8 cellular contexts compared by ENCODE assay signal in genomic region chr5:75511435-75512382, GRCh38. TPM values are rescaled to one million over a fixed set of nuclear protein-coding genes. Genes with fewer than 3 reads are reported as not detected.
DNase-seq lines count a peak whose midpoint lies in the region; ATAC-seq and TF ChIP-seq lines count a peak whose summit lies in the region.

CERT1 (minus strand) TSS chr5:75511629; CDS start chr5:75511207, 422 bp downstream.
POLK (plus strand) TSS chr5:75511891.

- DNase-seq in EH (ENCODE audit: low read depth) (peak; percentile 99), H4 (ENCODE audit: low spot score) (peak; percentile 97), LoVo (ENCODE audit: low spot score) (peak; percentile 99), RWPE2 (ENCODE audit: low spot score) (peak; percentile 100), fibroblast of mammary gland (ENCODE audit: low read depth) (peak; percentile 97), natural killer cell (peak; percentile 80)
- peak; percentile 95 for DNase-seq in activated T-helper 2 cell treated with anti-CD3 and anti-CD28 coated beads, Interferon-gamma antibody, Interleukin-2, Interleukin-4, amounts not matched to agents 10 μg/mL and 5 μg/mL and 100 μg/mL, durations not matched to agents 14 hours and 24 hours and 36 hours (ENCODE audit: low spot score)
- peak; percentile 97 for DNase-seq in stimulated activated naive CD4-positive, alpha-beta T cell treated with Interleukin-2 at 50 U/mL for 16 hours (lab: John Stamatoyannopoulos, UW)

- H3K27me3 ChIP-seq in RWPE2 (ENCODE audit: insufficient read depth, poor library complexity, severe bottlenecking), result no peaks in the 10 kb centered on the region

- ATAC-seq in RWPE2 (ENCODE audit: low read depth), result peak; percentile 95
- ATAC-seq in natural killer cell, result peak; percentile 86 to 94 (median 87)

- peaks cover 40% of the 10 kb centered on the region for H3K36me3 Mint-ChIP-seq in activated T-helper 2 cell treated with anti-CD3 and anti-CD28 coated beads, Interferon-gamma antibody, Interleukin-2, Interleukin-4, amounts not matched to agents 10 μg/mL and 5 μg/mL and 100 μg/mL, durations not matched to agents 14 hours and 24 hours and 36 hours (ENCODE audit: low read depth)
- H3K36me3 Mint-ChIP-seq in natural killer cell, result no peaks in the 10 kb centered on the region

- TF ChIP-seq CTCF in RWPE2 (IDR thresholded peaks at IDR 0.05; ENCODE audit: poor library complexity, severe bottlenecking) (no peak), fibroblast of mammary gland (conservative IDR thresholded peaks at IDR 0.05; ENCODE audit: control insufficient read depth, insufficient read depth, low read depth, low read length) (no peak), natural killer cell (IDR thresholded peaks at IDR 0.05) (no peak)

- H3K9me3 Mint-ChIP-seq in activated T-helper 2 cell treated with anti-CD3 and anti-CD28 coated beads, Interferon-gamma antibody, Interleukin-2, Interleukin-4, amounts not matched to agents 10 μg/mL and 5 μg/mL and 100 μg/mL, durations not matched to agents 14 hours and 24 hours and 36 hours, result peaks cover 5% of the 10 kb centered on the region
- H3K9me3 Mint-ChIP-seq in natural killer cell, result no peaks in the 10 kb centered on the region

- intact Hi-C loops in activated T-helper 2 cell treated with anti-CD3 and anti-CD28 coated beads, Interferon-gamma antibody, Interleukin-2, Interleukin-4, amounts not matched to agents 10 μg/mL and 5 μg/mL and 100 μg/mL, durations not matched to agents 14 hours and 24 hours and 36 hours (cut with micrococcal nuclease), result loop anchor here (1.0 to 10.0 kb wide), 7 partner anchors 56 to 747 kb away; partner anchors contain the start of genes ANKRD31, GCNT4, GFM2 and NSA2
- intact Hi-C loops in natural killer cell (cut with micrococcal nuclease), result loop anchor here (1.0 to 10.0 kb wide), 4 partner anchors 163 to 1947 kb away; partner anchors contain the start of genes ANKRA2, HMGCR, POC5 and UTP15

- peak within 1 kb of the TSS; percentile 90 for H3K27ac Mint-ChIP-seq in activated T-helper 2 cell treated with anti-CD3 and anti-CD28 coated beads, Interferon-gamma antibody, Interleukin-2, Interleukin-4, amounts not matched to agents 10 μg/mL and 5 μg/mL and 100 μg/mL, durations not matched to agents 14 hours and 24 hours and 36 hours
- H3K27ac Mint-ChIP-seq in natural killer cell, result peak within 1 kb of the TSS; percentile 86 to 92

- H3K9me3 ChIP-seq in RWPE2 (ENCODE audit: severe bottlenecking), result no peaks in the 10 kb centered on the region

- H3K27me3 Mint-ChIP-seq in activated T-helper 2 cell treated with anti-CD3 and anti-CD28 coated beads, Interferon-gamma antibody, Interleukin-2, Interleukin-4, amounts not matched to agents 10 μg/mL and 5 μg/mL and 100 μg/mL, durations not matched to agents 14 hours and 24 hours and 36 hours (ENCODE audit: low read depth), result no peaks in the 10 kb centered on the region
- H3K27me3 Mint-ChIP-seq in natural killer cell (ENCODE audit: low read depth in 2 of 2), result no peaks in the 10 kb centered on the region

- peak within 1 kb of the TSS; percentile 100 for H3K4me3 Mint-ChIP-seq in activated T-helper 2 cell treated with anti-CD3 and anti-CD28 coated beads, Interferon-gamma antibody, Interleukin-2, Interleukin-4, amounts not matched to agents 10 μg/mL and 5 μg/mL and 100 μg/mL, durations not matched to agents 14 hours and 24 hours and 36 hours (ENCODE audit: low read depth)
- peak within 1 kb of the TSS; percentile 96 for H3K4me3 Mint-ChIP-seq in natural killer cell

- H3K4me3 ChIP-seq in RWPE2 (ENCODE audit: severe bottlenecking) (peak within 1 kb of the TSS; percentile 67), fibroblast of mammary gland (ENCODE audit: control insufficient read depth, low read depth, low read length) (peak within 1 kb of the TSS; percentile 85)

- H3K4me1 ChIP-seq in RWPE2 (ENCODE audit: insufficient read depth, poor library complexity, severe bottlenecking), result peaks cover 27% of the 10 kb centered on the region

- peaks cover 18% of the 10 kb centered on the region for H3K36me3 ChIP-seq in RWPE2 (ENCODE audit: low read depth)

- peaks cover 51% of the 10 kb centered on the region for H3K4me1 Mint-ChIP-seq in activated T-helper 2 cell treated with anti-CD3 and anti-CD28 coated beads, Interferon-gamma antibody, Interleukin-2, Interleukin-4, amounts not matched to agents 10 μg/mL and 5 μg/mL and 100 μg/mL, durations not matched to agents 14 hours and 24 hours and 36 hours (ENCODE audit: low read depth)
- peaks cover 51% of the 10 kb centered on the region in 2 donors for H3K4me1 Mint-ChIP-seq in natural killer cell

- H3K27ac ChIP-seq in RWPE2 (ENCODE audit: poor library complexity, severe bottlenecking), result peak within 1 kb of the TSS; percentile 55

RNA-seq across cellular contexts. Expression of gene CERT1, which starts in this region (rescaled TPM):
- 4.1 and 12.5 TPM in 2 replicates for total RNA-seq in H4 (2014; rRNA removed; shearing (Covaris generic))
- 38.6 and 43.7 TPM in 2 replicates for total RNA-seq in activated T-helper 2 cell treated with anti-CD3 and anti-CD28 coated beads, Interferon-gamma antibody, Interleukin-2, Interleukin-4, amounts not matched to agents 10 μg/mL and 5 μg/mL and 100 μg/mL, durations not matched to agents 14 hours and 24 hours and 36 hours
- total RNA-seq in natural killer cell, result 10 to 100 TPM; 50.1 to 51.4 (median 50.2) TPM

RNA-seq across cellular contexts. Expression of gene POLK, which starts in this region (rescaled TPM):
- 9.1 and 11.8 TPM in 2 replicates for total RNA-seq in H4 (2014; rRNA removed; shearing (Covaris generic))
- total RNA-seq in activated T-helper 2 cell treated with anti-CD3 and anti-CD28 coated beads, Interferon-gamma antibody, Interleukin-2, Interleukin-4, amounts not matched to agents 10 μg/mL and 5 μg/mL and 100 μg/mL, durations not matched to agents 14 hours and 24 hours and 36 hours, result 41.4 and 42.6 TPM in 2 replicates
- 10 to 100 TPM; 16.8 to 21.5 (median 21.4) TPM for total RNA-seq in natural killer cell

Comparison
In these comparisons a context has a peak if more than half of its experiments do, and no peak if none do; other contexts are left out.
1. Peak in every context shown above with its lines: DNase-seq, ATAC-seq, H3K4me3 ChIP-seq and H3K27ac ChIP-seq.